8 cellular contexts compared by ENCODE assay signal in the genomic region with DNA sequence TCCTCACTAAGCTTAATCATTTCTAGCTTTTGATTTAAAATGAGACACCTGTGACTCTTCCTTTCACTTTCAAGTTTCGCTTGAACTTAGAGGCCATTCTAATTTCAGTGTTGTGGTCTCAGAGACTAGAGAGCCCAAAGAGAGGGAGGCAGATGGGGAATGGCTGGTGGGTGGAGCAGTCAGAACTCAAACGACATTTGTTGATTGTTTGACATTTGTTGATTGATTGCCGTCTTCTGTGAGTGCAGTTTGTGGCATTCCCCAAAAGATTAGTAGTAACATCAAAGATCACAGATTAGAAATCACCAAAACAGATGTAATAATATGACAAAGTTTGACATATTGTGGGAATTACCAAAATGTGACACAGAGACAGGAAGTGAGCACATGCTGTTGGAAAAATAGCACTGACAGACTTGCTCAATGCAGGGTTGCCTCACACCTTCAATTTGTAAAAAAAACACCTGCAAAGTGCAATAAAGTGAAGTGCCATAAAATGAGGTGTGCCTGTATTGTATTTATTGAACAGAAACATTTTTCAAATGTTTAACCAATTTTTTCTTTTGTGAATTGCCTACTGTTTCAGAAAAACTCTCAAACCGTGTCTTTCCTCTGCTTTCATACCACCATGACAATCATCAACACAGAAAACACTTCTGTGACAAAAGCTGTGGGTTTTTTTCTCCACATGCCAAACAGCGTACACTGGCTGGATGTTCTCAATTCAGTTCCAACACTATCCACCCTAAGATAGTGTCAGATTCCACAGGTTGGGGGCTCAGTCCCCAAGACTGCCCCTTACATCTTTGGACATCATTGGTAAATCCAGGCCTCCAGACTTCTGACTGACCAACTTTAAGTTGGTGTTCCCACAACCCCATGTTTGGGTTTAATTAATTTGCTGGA.
A peak's percentile ranks its signal among the peaks of the same experiment; 100 is the strongest.
DNase-seq lines count a peak whose midpoint lies in the region; ATAC-seq and TF ChIP-seq lines count a peak whose summit lies in the region.

No MANE protein-coding gene starts in this region.

- H3K4me3 Mint-ChIP-seq in CD4-positive, CD25-positive, alpha-beta regulatory T cell: peak overlapping the region; percentile 66 to 92 (median 82)
- peak overlapping the region; percentile 57 for H3K4me3 Mint-ChIP-seq in activated CD4-positive, alpha-beta T cell treated with anti-CD3 and anti-CD28 coated beads, Interleukin-2, amount 10 ng/mL, durations not matched to agents 7 days and 5 days

- peaks cover 7% of the 10 kb centered on the region for H3K36me3 Mint-ChIP-seq in CD4-positive, CD25-positive, alpha-beta regulatory T cell
- H3K36me3 Mint-ChIP-seq in activated CD4-positive, alpha-beta T cell treated with anti-CD3 and anti-CD28 coated beads, Interleukin-2, amount 10 ng/mL, durations not matched to agents 7 days and 5 days (ENCODE audit: low read depth): peaks cover 7% of the 10 kb centered on the region

- peak; percentile 24 to 85 (median 56) for DNase-seq in CD4-positive, CD25-positive, alpha-beta regulatory T cell
- DNase-seq in activated CD4-positive, alpha-beta T cell treated with anti-CD3 and anti-CD28 coated beads, Interleukin-2, amount 10 ng/mL, durations not matched to agents 7 days and 5 days: peak; percentile 76
- DNase-seq in fibroblast of mammary gland (ENCODE audit: low read depth) (peak; percentile 39), NCI-H1694 treated with DMSO at 0.1 percent for 48 hours (lab: John Stamatoyannopoulos, UW) (no peak), cerebellar cortex (ENCODE audit: low spot score) (no peak)
- peak; percentile 38 to 56 for DNase-seq in stimulated activated CD8-positive, alpha-beta memory T cell treated with anti-CD3 and anti-CD28 coated beads, Interleukin-15, amount 100 ng/mL, for 48 hours (ENCODE audit: low read depth in 2 of 2)

- H3K27me3 ChIP-seq in CD4-positive, CD25-positive, alpha-beta regulatory T cell (ENCODE audit: control insufficient read depth, insufficient read depth, low read length): no peaks in the 10 kb centered on the region

- H3K4me1 ChIP-seq in CD4-positive, CD25-positive, alpha-beta regulatory T cell (ENCODE audit: control insufficient read depth, insufficient read depth, low read length, poor library complexity, severe bottlenecking): peaks cover 29% of the 10 kb centered on the region

- peak overlapping the region; percentile 60 for H3K27ac ChIP-seq in CD4-positive, CD25-positive, alpha-beta regulatory T cell (ENCODE audit: insufficient read depth, low read length, poor library complexity, severe bottlenecking)

- peaks cover 37 to 68% (median 58%) of the 10 kb centered on the region in 4 donors for H3K4me1 Mint-ChIP-seq in CD4-positive, CD25-positive, alpha-beta regulatory T cell
- peaks cover 67% of the 10 kb centered on the region for H3K4me1 Mint-ChIP-seq in activated CD4-positive, alpha-beta T cell treated with anti-CD3 and anti-CD28 coated beads, Interleukin-2, amount 10 ng/mL, durations not matched to agents 7 days and 5 days

- TF ChIP-seq CTCF in fibroblast of mammary gland (conservative IDR thresholded peaks at IDR 0.05; ENCODE audit: control insufficient read depth, insufficient read depth, low read depth, low read length): no peak

- CTCF ChIA-PET in activated CD4-positive, alpha-beta T cell treated with anti-CD3 and anti-CD28 coated beads, Interleukin-2, amount 10 ng/mL, durations not matched to agents 7 days and 5 days (lab: Charles Lee): interaction anchor here (0.6 to 1.2 kb wide), 7 partner anchors 7 to 235 kb away, joined by 3 to 4 read pairs (median 3); a partner anchor contains a TSS

- H3K9me3 Mint-ChIP-seq in CD4-positive, CD25-positive, alpha-beta regulatory T cell: no peaks in the 10 kb centered on the region
- peaks cover 6% of the 10 kb centered on the region for H3K9me3 Mint-ChIP-seq in activated CD4-positive, alpha-beta T cell treated with anti-CD3 and anti-CD28 coated beads, Interleukin-2, amount 10 ng/mL, durations not matched to agents 7 days and 5 days

- H3K27me3 Mint-ChIP-seq in CD4-positive, CD25-positive, alpha-beta regulatory T cell: no peaks in the 10 kb centered on the region
- H3K27me3 Mint-ChIP-seq in activated CD4-positive, alpha-beta T cell treated with anti-CD3 and anti-CD28 coated beads, Interleukin-2, amount 10 ng/mL, durations not matched to agents 7 days and 5 days: no peaks in the 10 kb centered on the region

- POLR2A ChIA-PET in activated CD4-positive, alpha-beta T cell treated with anti-CD3 and anti-CD28 coated beads, Interleukin-2, amount 10 ng/mL, durations not matched to agents 7 days and 5 days (lab: Charles Lee): interaction anchor here (1.0 kb wide), 1 partner anchor 235 kb away, joined by 3 read pairs; no protein-coding TSS in a partner anchor

- H3K9me3 ChIP-seq in CD4-positive, CD25-positive, alpha-beta regulatory T cell (ENCODE audit: control insufficient read depth in 2 of 2, low read length in 2 of 2): no peaks in the 10 kb centered on the region

- peak; percentile 84 for ATAC-seq in CD4-positive, CD25-positive, alpha-beta regulatory T cell (ENCODE audit: low read depth in 2 of 2)
- ATAC-seq in GM19463 (IDR thresholded peaks at IDR 0.05; ENCODE audit: unreplicated experiment): peak; percentile 87
- peak; percentile 85 for ATAC-seq in HG03520 (IDR thresholded peaks at IDR 0.05; ENCODE audit: unreplicated experiment)

- H3K27ac Mint-ChIP-seq in CD4-positive, CD25-positive, alpha-beta regulatory T cell: peak overlapping the region; percentile 90 to 94 (median 92)
- peak overlapping the region; percentile 94 for H3K27ac Mint-ChIP-seq in activated CD4-positive, alpha-beta T cell treated with anti-CD3 and anti-CD28 coated beads, Interleukin-2, amount 10 ng/mL, durations not matched to agents 7 days and 5 days

- H3K36me3 ChIP-seq in CD4-positive, CD25-positive, alpha-beta regulatory T cell (ENCODE audit: control insufficient read depth, insufficient read depth, low read length): no peaks in the 10 kb centered on the region

- peak overlapping the region; percentile 63 for H3K4me3 ChIP-seq in CD4-positive, CD25-positive, alpha-beta regulatory T cell (ENCODE audit: low read depth, low read length)
- H3K4me3 ChIP-seq in fibroblast of mammary gland (ENCODE audit: control insufficient read depth, low read depth, low read length): no peak overlapping the region

Comparison
In these comparisons a context has a peak if more than half of its experiments do, and no peak if none do; other contexts are left out.
1. DNase-seq: peak in CD4-positive, CD25-positive, alpha-beta regulatory T cell (3 of 3), activated CD4-positive, alpha-beta T cell treated with anti-CD3 and anti-CD28 coated beads, Interleukin-2, amount 10 ng/mL, durations not matched to agents 7 days and 5 days (single experiment), fibroblast of mammary gland (single experiment) and stimulated activated CD8-positive, alpha-beta memory T cell treated with anti-CD3 and anti-CD28 coated beads, Interleukin-15, amount 100 ng/mL, for 48 hours (2 of 2); none in NCI-H1694 treated with DMSO at 0.1 percent for 48 hours (single experiment) and cerebellar cortex (single experiment).
2. Peak in every context shown above with its lines, with median percentiles within 50 percentile points of each other: ATAC-seq.